ENCODE assay signal across 22 cellular contexts in the genomic region with DNA sequence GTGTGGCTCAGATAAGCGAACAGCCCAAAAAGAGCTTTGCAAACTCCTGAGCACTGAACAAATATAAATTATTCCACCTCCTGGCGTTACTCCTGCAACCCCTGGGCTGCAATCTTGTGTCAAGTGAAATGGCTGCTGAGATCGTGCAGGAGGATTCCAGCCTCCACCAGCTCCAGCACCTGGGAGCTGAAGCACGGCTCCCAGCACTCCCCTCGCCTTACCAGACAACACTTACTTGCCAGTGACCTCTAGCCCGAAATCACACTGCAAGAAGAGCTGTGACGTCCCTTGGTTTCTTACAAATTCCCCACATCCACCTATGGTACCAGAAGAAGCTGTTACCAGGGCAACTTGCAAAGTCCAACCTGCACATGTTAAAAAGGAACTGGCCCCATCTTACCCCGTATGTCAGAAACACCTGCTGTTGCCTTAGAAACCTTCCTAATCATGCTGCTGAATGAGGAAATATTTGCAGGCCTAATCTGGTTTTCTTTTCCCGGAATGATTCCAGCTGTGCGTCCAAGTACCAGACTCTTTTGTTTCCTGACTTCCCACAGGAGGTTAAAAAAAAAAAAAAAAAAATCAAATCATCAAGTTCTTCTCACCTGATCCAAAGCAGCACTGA. TPM values are rescaled to one million over a fixed set of nuclear protein-coding genes. Genes with fewer than 3 reads are reported as not detected.
DNase-seq lines count a peak whose midpoint lies in the region; ATAC-seq and TF ChIP-seq lines count a peak whose summit lies in the region.
"Had no signal": no experiment of that assay in that cellular context is flagged by ENCODE, and none has a peak within 500 bp of the region (broad histone marks: within the 10 kb centered on the region; RNA-seq: fewer than 3 reads in every experiment).

No MANE protein-coding gene starts in this region.

- ATAC-seq in upper lobe of right lung = no peak
- ATAC-seq: activated CD4-positive, CD25-positive, alpha-beta regulatory T cell treated with anti-CD3 and anti-CD28 coated beads, Interleukin-2, amount 50 U/mL, for 24 hours; sciatic nerve had no signal

- H3K27ac Mint-ChIP-seq in mesothelial cell of epicardium = peak overlapping the region; percentile 81
- H3K27ac Mint-ChIP-seq: CD4-positive, CD25-positive, alpha-beta regulatory T cell; T-helper 1 cell treated with Interleukin-12 subunit alpha and Interleukin-12 subunit beta and Interleukin-4 antibody, amounts not matched to agents 30 μg/mL and 1 μg/mL, for 36 hours had no signal

- H3K36me3 Mint-ChIP-seq in mesothelial cell of epicardium = no peaks in the 10 kb centered on the region
- H3K36me3 Mint-ChIP-seq: CD4-positive, CD25-positive, alpha-beta regulatory T cell had no signal

- no peak overlapping the region for H3K4me3 Mint-ChIP-seq in mesothelial cell of epicardium
- H3K4me3 Mint-ChIP-seq: neural crest cell; T-helper 1 cell treated with Interleukin-12 subunit alpha and Interleukin-12 subunit beta and Interleukin-4 antibody, amounts not matched to agents 30 μg/mL and 1 μg/mL, for 36 hours had no signal

- DNase-seq in NCI-H2107 treated with DMSO at 0.1 percent for 48 hours (lab: John Stamatoyannopoulos, UW; ENCODE audit: unreplicated experiment) (peak; percentile 67), NCI-H2107 (lab: John Stamatoyannopoulos, UW) (no peak), NCI-H774 (lab: John Stamatoyannopoulos, UW) (peak; percentile 71), mesothelial cell of epicardium (ENCODE audit: low spot score in 2 of 2, unreplicated experiment in 2 of 2) (no peak), upper lobe of right lung (peak; percentile 17), NCI-H1930 (lab: John Stamatoyannopoulos, UW) (no peak), NCI-H226 (no peak)
- DNase-seq in activated CD4-positive, alpha-beta T cell treated with anti-CD3 and anti-CD28 coated beads, Interleukin-2, amount 50 U/mL, for 48 hours = no peak
- DNase-seq: activated effector memory CD4-positive, alpha-beta T cell treated with anti-CD3 and anti-CD28 coated beads, Interleukin-2, amount 50 U/mL, for 16 hours; anterior cingulate cortex; CD4-positive, CD25-positive, alpha-beta regulatory T cell; H7; Right ventricle myocardium superior; stimulated activated CD4-positive, alpha-beta T cell treated with anti-CD3 and anti-CD28 coated beads, Interleukin-2, amount 100 ng/mL, for 48 hours had no signal

- peaks cover 34% of the 10 kb centered on the region for H3K4me1 ChIP-seq in upper lobe of right lung

- H3K9me3 ChIP-seq in upper lobe of right lung = no peaks in the 10 kb centered on the region
- H3K9me3 ChIP-seq: thoracic aorta had no signal

- TF ChIP-seq CTCF in mesothelial cell of epicardium (IDR thresholded peaks at IDR 0.05; ENCODE audit: unreplicated experiment) = no peak
- no peak for TF ChIP-seq CTCF in upper lobe of right lung (IDR thresholded peaks at IDR 0.05)

- no peak overlapping the region for H3K4me3 ChIP-seq in upper lobe of right lung
- H3K4me3 ChIP-seq: coronary artery, lung, thoracic aorta had no signal

- H3K9me3 Mint-ChIP-seq in mesothelial cell of epicardium = no peaks in the 10 kb centered on the region
- H3K9me3 Mint-ChIP-seq: CD4-positive, CD25-positive, alpha-beta regulatory T cell; neural crest cell; T-helper 1 cell treated with Interleukin-12 subunit alpha and Interleukin-12 subunit beta and Interleukin-4 antibody, amounts not matched to agents 30 μg/mL and 1 μg/mL, for 36 hours had no signal

- no peaks in the 10 kb centered on the region for H3K27me3 ChIP-seq in upper lobe of right lung

- no peaks in the 10 kb centered on the region for H3K36me3 ChIP-seq in upper lobe of right lung
- H3K36me3 ChIP-seq: thoracic aorta had no signal

- peaks cover 58% of the 10 kb centered on the region for H3K4me1 Mint-ChIP-seq in mesothelial cell of epicardium

- intact Hi-C loops in upper lobe of right lung (cut with DNase I) = no loop called here

- no peak overlapping the region for H3K27ac ChIP-seq in upper lobe of right lung
- H3K27ac ChIP-seq: coronary artery, epithelial cell of prostate, thoracic aorta had no signal

- H3K27me3 Mint-ChIP-seq in mesothelial cell of epicardium (ENCODE audit: low read depth) = no peaks in the 10 kb centered on the region
- H3K27me3 Mint-ChIP-seq: CD4-positive, CD25-positive, alpha-beta regulatory T cell had no signal

RNA-seq across cellular contexts. Expression of a gene that starts 13.1 kb away (rescaled TPM):
- total RNA-seq in mesothelial cell of epicardium (24.8 to 29.1 TPM (median 26.5 TPM) in 3 replicates), upper lobe of right lung (30.2 TPM)

RNA-seq across cellular contexts. Expression of a gene that starts 45.8 kb away (rescaled TPM):
- total RNA-seq in mesothelial cell of epicardium = not detected in 3 replicates
- total RNA-seq in upper lobe of right lung = 2.5 TPM
- total RNA-seq: H7, neural crest cell, Right ventricle myocardium superior had no signal

RNA-seq across cellular contexts. Expression of a gene that starts 55.2 kb away (rescaled TPM):
- total RNA-seq in mesothelial cell of epicardium (not detected in 3 replicates), upper lobe of right lung (not detected)
- total RNA-seq: CD4-positive, CD25-positive, alpha-beta regulatory T cell; H7; lung; neural crest cell; Right ventricle myocardium superior; sciatic nerve had no signal

Comparison
In these comparisons a context has a peak if more than half of its experiments do, and no peak if none do; other contexts are left out.
1. DNase-seq: peak in NCI-H2107 treated with DMSO at 0.1 percent for 48 hours (single experiment), NCI-H774 (single experiment) and upper lobe of right lung (single experiment); none in NCI-H2107 (single experiment), mesothelial cell of epicardium (0 of 2), NCI-H1930 (0 of 2), activated CD4-positive, alpha-beta T cell treated with anti-CD3 and anti-CD28 coated beads, Interleukin-2, amount 50 U/mL, for 48 hours (0 of 2) and NCI-H226 (single experiment).